ENCODE assay signal across 1 cellular context in the genomic region with DNA sequence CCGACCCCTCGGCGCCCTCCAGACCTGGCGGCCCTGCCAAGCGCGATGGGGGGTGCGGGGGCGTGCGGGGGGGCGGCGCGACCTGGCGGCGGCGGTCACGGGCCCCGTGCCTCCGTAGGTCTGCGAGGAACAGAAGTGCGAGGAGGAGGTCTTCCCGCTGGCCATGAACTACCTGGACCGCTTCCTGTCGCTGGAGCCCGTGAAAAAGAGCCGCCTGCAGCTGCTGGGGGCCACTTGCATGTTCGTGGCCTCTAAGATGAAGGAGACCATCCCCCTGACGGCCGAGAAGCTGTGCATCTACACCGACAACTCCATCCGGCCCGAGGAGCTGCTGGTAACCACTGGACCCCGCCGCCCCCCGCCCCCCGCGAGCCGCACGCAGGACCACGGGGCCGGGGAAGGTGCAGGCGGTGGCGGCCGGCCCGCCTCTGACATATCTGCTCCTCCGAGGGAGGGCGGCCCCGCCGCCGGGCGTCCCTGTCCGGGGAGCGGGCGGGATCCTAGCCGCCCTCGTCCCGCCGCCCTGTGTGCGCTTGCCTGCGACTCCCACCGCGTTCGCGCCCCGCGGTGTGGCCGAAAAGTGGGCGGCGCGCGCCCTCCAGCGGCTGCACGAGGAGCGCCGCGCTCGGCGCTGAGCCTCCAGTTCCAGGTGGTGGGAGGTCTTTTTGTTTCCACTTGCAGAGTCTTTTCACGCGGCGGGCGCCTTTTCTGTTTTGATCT.
TF ChIP-seq lines count a peak whose summit lies in the region.

No MANE protein-coding gene starts in this region.

TF ChIP-seq in HepG2, 621 proteins besides CTCF, POLR2A, EP300 and RAD21 (continued from another document and continues in another):
- TF ChIP-seq, protein P1, sequence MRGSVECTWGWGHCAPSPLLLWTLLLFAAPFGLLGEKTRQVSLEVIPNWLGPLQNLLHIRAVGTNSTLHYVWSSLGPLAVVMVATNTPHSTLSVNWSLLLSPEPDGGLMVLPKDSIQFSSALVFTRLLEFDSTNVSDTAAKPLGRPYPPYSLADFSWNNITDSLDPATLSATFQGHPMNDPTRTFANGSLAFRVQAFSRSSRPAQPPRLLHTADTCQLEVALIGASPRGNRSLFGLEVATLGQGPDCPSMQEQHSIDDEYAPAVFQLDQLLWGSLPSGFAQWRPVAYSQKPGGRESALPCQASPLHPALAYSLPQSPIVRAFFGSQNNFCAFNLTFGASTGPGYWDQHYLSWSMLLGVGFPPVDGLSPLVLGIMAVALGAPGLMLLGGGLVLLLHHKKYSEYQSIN (CRISPR knock-in tag; IDR thresholded peaks at IDR 0.05; ENCODE audit: borderline replicate concordance) = no peak
- TF ChIP-seq, protein P2, sequence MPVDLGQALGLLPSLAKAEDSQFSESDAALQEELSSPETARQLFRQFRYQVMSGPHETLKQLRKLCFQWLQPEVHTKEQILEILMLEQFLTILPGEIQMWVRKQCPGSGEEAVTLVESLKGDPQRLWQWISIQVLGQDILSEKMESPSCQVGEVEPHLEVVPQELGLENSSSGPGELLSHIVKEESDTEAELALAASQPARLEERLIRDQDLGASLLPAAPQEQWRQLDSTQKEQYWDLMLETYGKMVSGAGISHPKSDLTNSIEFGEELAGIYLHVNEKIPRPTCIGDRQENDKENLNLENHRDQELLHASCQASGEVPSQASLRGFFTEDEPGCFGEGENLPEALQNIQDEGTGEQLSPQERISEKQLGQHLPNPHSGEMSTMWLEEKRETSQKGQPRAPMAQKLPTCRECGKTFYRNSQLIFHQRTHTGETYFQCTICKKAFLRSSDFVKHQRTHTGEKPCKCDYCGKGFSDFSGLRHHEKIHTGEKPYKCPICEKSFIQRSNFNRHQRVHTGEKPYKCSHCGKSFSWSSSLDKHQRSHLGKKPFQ (CRISPR knock-in tag; IDR thresholded peaks at IDR 0.05; ENCODE audit: insufficient replicate concordance) = no peak
- TF ChIP-seq NR3C1 (CRISPR knock-in tag; IDR thresholded peaks at IDR 0.05) = no peak
- TF ChIP-seq TCF7 (IDR thresholded peaks at IDR 0.05; ENCODE audit: low read depth) = no peak
- peak; percentile 77 for TF ChIP-seq PATZ1 (CRISPR knock-in tag; IDR thresholded peaks at IDR 0.05)
- no peak for TF ChIP-seq ELF3 (CRISPR knock-in tag; IDR thresholded peaks at IDR 0.05)
- TF ChIP-seq HNRNPUL1 (IDR thresholded peaks at IDR 0.05; ENCODE audit: low read depth, low read length) = no peak
- TF ChIP-seq HIC2 (CRISPR knock-in tag; IDR thresholded peaks at IDR 0.05; ENCODE audit: low read depth) = no peak
- 0 out of 2 replicates have a peak, but pooled peaks have one; percentile 20 for TF ChIP-seq PHF8 (CRISPR knock-in tag; IDR thresholded peaks at IDR 0.05)
- no peak for TF ChIP-seq ZNF326 (CRISPR knock-in tag; IDR thresholded peaks at IDR 0.05; ENCODE audit: borderline replicate concordance)
- TF ChIP-seq, protein P3, sequence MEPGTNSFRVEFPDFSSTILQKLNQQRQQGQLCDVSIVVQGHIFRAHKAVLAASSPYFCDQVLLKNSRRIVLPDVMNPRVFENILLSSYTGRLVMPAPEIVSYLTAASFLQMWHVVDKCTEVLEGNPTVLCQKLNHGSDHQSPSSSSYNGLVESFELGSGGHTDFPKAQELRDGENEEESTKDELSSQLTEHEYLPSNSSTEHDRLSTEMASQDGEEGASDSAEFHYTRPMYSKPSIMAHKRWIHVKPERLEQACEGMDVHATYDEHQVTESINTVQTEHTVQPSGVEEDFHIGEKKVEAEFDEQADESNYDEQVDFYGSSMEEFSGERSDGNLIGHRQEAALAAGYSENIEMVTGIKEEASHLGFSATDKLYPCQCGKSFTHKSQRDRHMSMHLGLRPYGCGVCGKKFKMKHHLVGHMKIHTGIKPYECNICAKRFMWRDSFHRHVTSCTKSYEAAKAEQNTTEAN (CRISPR knock-in tag; conservative IDR thresholded peaks at IDR 0.05) = no peak
- no peak for TF ChIP-seq MTF1 (CRISPR knock-in tag; IDR thresholded peaks at IDR 0.05)
- TF ChIP-seq, protein P4, sequence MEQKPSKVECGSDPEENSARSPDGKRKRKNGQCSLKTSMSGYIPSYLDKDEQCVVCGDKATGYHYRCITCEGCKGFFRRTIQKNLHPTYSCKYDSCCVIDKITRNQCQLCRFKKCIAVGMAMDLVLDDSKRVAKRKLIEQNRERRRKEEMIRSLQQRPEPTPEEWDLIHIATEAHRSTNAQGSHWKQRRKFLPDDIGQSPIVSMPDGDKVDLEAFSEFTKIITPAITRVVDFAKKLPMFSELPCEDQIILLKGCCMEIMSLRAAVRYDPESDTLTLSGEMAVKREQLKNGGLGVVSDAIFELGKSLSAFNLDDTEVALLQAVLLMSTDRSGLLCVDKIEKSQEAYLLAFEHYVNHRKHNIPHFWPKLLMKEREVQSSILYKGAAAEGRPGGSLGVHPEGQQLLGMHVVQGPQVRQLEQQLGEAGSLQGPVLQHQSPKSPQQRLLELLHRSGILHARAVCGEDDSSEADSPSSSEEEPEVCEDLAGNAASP (CRISPR knock-in tag; IDR thresholded peaks at IDR 0.05; ENCODE audit: borderline replicate concordance) = 0 out of 2 replicates have a peak, but pooled peaks have one; percentile 38
- TF ChIP-seq ZNF776 (CRISPR knock-in tag; IDR thresholded peaks at IDR 0.05) = 0 out of 2 replicates have a peak, but pooled peaks have one; percentile 48
- no peak for TF ChIP-seq ZNF292 (CRISPR knock-in tag; IDR thresholded peaks at IDR 0.05; ENCODE audit: borderline replicate concordance, low read depth)
- TF ChIP-seq ZBTB7B (CRISPR knock-in tag; IDR thresholded peaks at IDR 0.05) = peak; percentile 73; the same call in 1 of the 2 replicates
- TF ChIP-seq SKI (IDR thresholded peaks at IDR 0.05; ENCODE audit: partially characterized antibody) = no peak
- no peak for TF ChIP-seq NFIC (IDR thresholded peaks at IDR 0.05; ENCODE audit: low read length)
- TF ChIP-seq, protein P5, sequence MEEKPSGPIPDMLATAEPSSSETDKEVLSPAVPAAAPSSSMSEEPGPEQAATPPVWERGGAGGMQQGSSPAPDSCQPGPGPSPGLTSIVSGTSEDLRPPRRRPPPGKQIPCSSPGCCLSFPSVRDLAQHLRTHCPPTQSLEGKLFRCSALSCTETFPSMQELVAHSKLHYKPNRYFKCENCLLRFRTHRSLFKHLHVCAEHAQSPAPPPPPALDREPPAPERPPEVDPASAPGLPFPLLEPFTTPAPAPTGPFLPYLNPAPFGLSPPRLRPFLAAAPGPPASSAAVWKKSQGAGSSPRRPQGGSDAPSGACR (CRISPR knock-in tag; IDR thresholded peaks at IDR 0.05) = 0 out of 2 replicates have a peak, but pooled peaks have one; percentile 46
- 0 out of 2 replicates have a peak, but pooled peaks have one; percentile 16 for TF ChIP-seq ZZZ3 (CRISPR knock-in tag; IDR thresholded peaks at IDR 0.05; ENCODE audit: borderline replicate concordance)
- TF ChIP-seq ONECUT2 (CRISPR knock-in tag; IDR thresholded peaks at IDR 0.05) = no peak
- no peak for TF ChIP-seq ZNF569 (CRISPR knock-in tag; IDR thresholded peaks at IDR 0.05; ENCODE audit: borderline replicate concordance)
- no peak for TF ChIP-seq JARID2 (CRISPR knock-in tag; IDR thresholded peaks at IDR 0.05; ENCODE audit: insufficient replicate concordance)
- TF ChIP-seq, protein P6, sequence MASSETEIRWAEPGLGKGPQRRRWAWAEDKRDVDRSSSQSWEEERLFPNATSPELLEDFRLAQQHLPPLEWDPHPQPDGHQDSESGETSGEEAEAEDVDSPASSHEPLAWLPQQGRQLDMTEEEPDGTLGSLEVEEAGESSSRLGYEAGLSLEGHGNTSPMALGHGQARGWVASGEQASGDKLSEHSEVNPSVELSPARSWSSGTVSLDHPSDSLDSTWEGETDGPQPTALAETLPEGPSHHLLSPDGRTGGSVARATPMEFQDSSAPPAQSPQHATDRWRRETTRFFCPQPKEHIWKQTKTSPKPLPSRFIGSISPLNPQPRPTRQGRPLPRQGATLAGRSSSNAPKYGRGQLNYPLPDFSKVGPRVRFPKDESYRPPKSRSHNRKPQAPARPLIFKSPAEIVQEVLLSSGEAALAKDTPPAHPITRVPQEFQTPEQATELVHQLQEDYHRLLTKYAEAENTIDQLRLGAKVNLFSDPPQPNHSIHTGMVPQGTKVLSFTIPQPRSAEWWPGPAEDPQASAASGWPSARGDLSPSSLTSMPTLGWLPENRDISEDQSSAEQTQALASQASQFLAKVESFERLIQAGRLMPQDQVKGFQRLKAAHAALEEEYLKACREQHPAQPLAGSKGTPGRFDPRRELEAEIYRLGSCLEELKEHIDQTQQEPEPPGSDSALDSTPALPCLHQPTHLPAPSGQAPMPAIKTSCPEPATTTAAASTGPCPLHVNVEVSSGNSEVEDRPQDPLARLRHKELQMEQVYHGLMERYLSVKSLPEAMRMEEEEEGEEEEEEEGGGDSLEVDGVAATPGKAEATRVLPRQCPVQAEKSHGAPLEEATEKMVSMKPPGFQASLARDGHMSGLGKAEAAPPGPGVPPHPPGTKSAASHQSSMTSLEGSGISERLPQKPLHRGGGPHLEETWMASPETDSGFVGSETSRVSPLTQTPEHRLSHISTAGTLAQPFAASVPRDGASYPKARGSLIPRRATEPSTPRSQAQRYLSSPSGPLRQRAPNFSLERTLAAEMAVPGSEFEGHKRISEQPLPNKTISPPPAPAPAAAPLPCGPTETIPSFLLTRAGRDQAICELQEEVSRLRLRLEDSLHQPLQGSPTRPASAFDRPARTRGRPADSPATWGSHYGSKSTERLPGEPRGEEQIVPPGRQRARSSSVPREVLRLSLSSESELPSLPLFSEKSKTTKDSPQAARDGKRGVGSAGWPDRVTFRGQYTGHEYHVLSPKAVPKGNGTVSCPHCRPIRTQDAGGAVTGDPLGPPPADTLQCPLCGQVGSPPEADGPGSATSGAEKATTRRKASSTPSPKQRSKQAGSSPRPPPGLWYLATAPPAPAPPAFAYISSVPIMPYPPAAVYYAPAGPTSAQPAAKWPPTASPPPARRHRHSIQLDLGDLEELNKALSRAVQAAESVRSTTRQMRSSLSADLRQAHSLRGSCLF (CRISPR knock-in tag; IDR thresholded peaks at IDR 0.05; ENCODE audit: borderline replicate concordance) = no peak
- no peak for TF ChIP-seq ZNF256 (CRISPR knock-in tag; conservative IDR thresholded peaks at IDR 0.05)
- no peak for TF ChIP-seq MBNL3 (CRISPR knock-in tag; conservative IDR thresholded peaks at IDR 0.05)
- peak; percentile 70; the same call in 1 of the 2 replicates for TF ChIP-seq SRY (CRISPR knock-in tag; IDR thresholded peaks at IDR 0.05)
- no peak for TF ChIP-seq CSRNP2 (CRISPR knock-in tag; conservative IDR thresholded peaks at IDR 0.05; ENCODE audit: low read depth)
- no peak for TF ChIP-seq ZNF567 (CRISPR knock-in tag; IDR thresholded peaks at IDR 0.05; ENCODE audit: borderline replicate concordance)
- no peak; the same call in 1 of the 2 replicates for TF ChIP-seq EEA1 (CRISPR knock-in tag; IDR thresholded peaks at IDR 0.05; ENCODE audit: borderline replicate concordance)
- no peak for TF ChIP-seq MAZ (IDR thresholded peaks at IDR 0.05; ENCODE audit: borderline replicate concordance, low read depth, low read length)
- peak; percentile 86 for TF ChIP-seq MAZ (CRISPR knock-in tag; IDR thresholded peaks at IDR 0.05; ENCODE audit: low read depth)
- peak; percentile 69 for TF ChIP-seq REPIN1 (CRISPR knock-in tag; IDR thresholded peaks at IDR 0.05; ENCODE audit: borderline replicate concordance, low read depth)
- no peak for TF ChIP-seq NCOR1 (IDR thresholded peaks at IDR 0.05; ENCODE audit: borderline replicate concordance, low read length)
- TF ChIP-seq PHB2 (IDR thresholded peaks at IDR 0.05; ENCODE audit: partially characterized antibody) = no peak
- no peak for TF ChIP-seq ZNF260 (CRISPR knock-in tag; IDR thresholded peaks at IDR 0.05; ENCODE audit: borderline replicate concordance, low read depth)
- no peak for TF ChIP-seq ZBTB21 (CRISPR knock-in tag; IDR thresholded peaks at IDR 0.05)
- no peak for TF ChIP-seq NR1H2 (CRISPR knock-in tag; IDR thresholded peaks at IDR 0.05; ENCODE audit: borderline replicate concordance, low read depth)
- TF ChIP-seq ZNF234 (CRISPR knock-in tag; conservative IDR thresholded peaks at IDR 0.05) = no peak
- no peak for TF ChIP-seq ZIK1 (CRISPR knock-in tag; IDR thresholded peaks at IDR 0.05; ENCODE audit: borderline replicate concordance, low read depth)
- TF ChIP-seq TMF1 (CRISPR knock-in tag; IDR thresholded peaks at IDR 0.05; ENCODE audit: low read depth) = no peak
- no peak for TF ChIP-seq MYNN (CRISPR knock-in tag; IDR thresholded peaks at IDR 0.05; ENCODE audit: low read depth)
- no peak; the same call in 1 of the 2 replicates for TF ChIP-seq NRL (CRISPR knock-in tag; IDR thresholded peaks at IDR 0.05; ENCODE audit: borderline replicate concordance)
- TF ChIP-seq ETV6 (CRISPR knock-in tag; conservative IDR thresholded peaks at IDR 0.05) = 0 out of 2 replicates have a peak, but pooled peaks have one; percentile 30
- TF ChIP-seq TEAD3 (CRISPR knock-in tag; optimal IDR thresholded peaks at IDR 0.05; ENCODE audit: borderline replicate concordance) = peak; percentile 38
